In genomic region chr4:6750302-6751221, GRCh38 we compare ENCODE assay signal across 15 cellular contexts. TPM values are rescaled to one million over a fixed set of nuclear protein-coding genes. Genes with fewer than 3 reads are reported as not detected.
DNase-seq lines count a peak whose midpoint lies in the region; ATAC-seq and TF ChIP-seq lines count a peak whose summit lies in the region.
"Had no signal": no experiment of that assay in that cellular context is flagged by ENCODE, and none has a peak within 500 bp of the region (broad histone marks: within the 10 kb centered on the region; RNA-seq: fewer than 3 reads in every experiment).

No MANE protein-coding gene starts in this region.

- TF ChIP-seq POLR2A in spleen (IDR thresholded peaks at IDR 0.05), result no peak

- H3K4me1 ChIP-seq in Panc1 (ENCODE audit: control insufficient read depth, insufficient read depth, low read length) (peaks cover 32% of the 10 kb centered on the region), spleen (peaks cover 6 to 67% (median 29%) of the 10 kb centered on the region in 6 donors)

- intact Hi-C loops in Panc1 (cut with micrococcal nuclease; ENCODE audit: unreplicated experiment) (no loop called here), spleen (cut with DNase I; ENCODE audit: low total_unique reads) (no loop called here), posterior vena cava (cut with DNase I) (no loop called here)

- TF ChIP-seq CTCF in Panc1 (IDR thresholded peaks at IDR 0.05) (no peak), spleen (IDR thresholded peaks at IDR 0.05 in 8 of 11, conservative IDR thresholded peaks at IDR 0.05 in 3 of 11) (no peak)

- H3K36me3 ChIP-seq in Panc1 (ENCODE audit: control insufficient read depth, insufficient read depth, low read length), result no peaks in the 10 kb centered on the region
- no peaks in the 10 kb centered on the region for H3K36me3 ChIP-seq in spleen

- in situ Hi-C loops in Panc1 (cut with HindIII; ENCODE audit: low pct_unique_long_range_greater_than_20kb, low sequenced_read_pairs), result no loop called here

- H3K27me3 ChIP-seq in Panc1 (ENCODE audit: control insufficient read depth, insufficient read depth, low read length) (no peaks in the 10 kb centered on the region), spleen (replicated peaks in 1 of 7) (no peaks in the 10 kb centered on the region)

- POLR2A ChIA-PET in Panc1 (lab: Charles Lee), result interaction anchor here (0.6 kb wide), 2 partner anchors 17 to 50 kb away, joined by 5 to 9 read pairs; no protein-coding TSS in a partner anchor

- H3K27ac ChIP-seq in Panc1 (ENCODE audit: low read length) (peak overlapping the region; percentile 69; the same call in 1 of the 2 replicates), epithelial cell of prostate (peak overlapping the region; percentile 45), spleen (peak overlapping the region in 6 of 8 donors; percentile 1 to 76 (median 66))
- H3K27ac ChIP-seq: HL-60 had no signal

- CTCF ChIA-PET in Panc1 (lab: Charles Lee), result no interaction called here

- WGBS in spleen, 5 donors, result 72 to 87% (median 84%) methylated on average over 16 to 23 of the region's 23 CpGs

- BruUV-seq in Panc1 (replicated peaks; lab: Mats Ljungman, UMichigan), result no TSS peak

- DNase-seq in DMS53 (lab: John Stamatoyannopoulos, UW), result peak; percentile 92
- DNase-seq in Panc1 (ENCODE audit: low read depth, low spot score), result no peak
- DNase-seq in epithelial cell of prostate (ENCODE audit: low read depth, low spot score), result no peak
- no peak for DNase-seq in spleen
- no peak for DNase-seq in 8988T
- no peak for DNase-seq in posterior vena cava (ENCODE audit: low spot score)
- DNase-seq: Calu3; HCEC 1CT; NCI-H774; retina; Right ventricle myocardium superior; stimulated activated CD4-positive, alpha-beta T cell treated with anti-CD3 and anti-CD28 coated beads, Interleukin-4, amount 100 ng/mL, for 1 hour had no signal

- H3K9me3 ChIP-seq in Panc1 (ENCODE audit: control insufficient read depth, insufficient read depth, low read depth, low read length) (no peaks in the 10 kb centered on the region), spleen (no peaks in the 10 kb centered on the region)

- peak overlapping the region in 1 of 2 experiments; percentile 35; a peak in 2 of 4 replicates for H3K4me3 ChIP-seq in Panc1 (ENCODE audit: low read depth in 2 of 2, low read length in 2 of 2)
- no peak overlapping the region for H3K4me3 ChIP-seq in spleen
- H3K4me3 ChIP-seq: coronary artery had no signal

- ATAC-seq in Panc1, result peak; percentile 10; the same call in 1 of the 2 replicates
- no peak for ATAC-seq in GM18868 (IDR thresholded peaks at IDR 0.05; ENCODE audit: unreplicated experiment)

RNA-seq across cellular contexts. Expression of gene KIAA0232, which starts 32.0 kb away (rescaled TPM):
- total RNA-seq in Panc1 (2021; ENCODE audit: unreplicated experiment) (20.2 TPM), spleen (10 to 100 TPM; 28.0 to 50.6 (median 46.7) TPM), posterior vena cava (10 to 100 TPM; 29.1 to 32.9 TPM)
- polyA plus RNA-seq in Panc1 (2012; ENCODE audit: insufficient read length), result 6.8 TPM
- polyA plus RNA-seq in spleen, result 1 to 10 TPM; 3.2 to 5.9 (median 3.3) TPM

RNA-seq across cellular contexts. Expression of gene BLOC1S4, which starts 34.6 kb away (rescaled TPM):
- total RNA-seq in Panc1 (2021; ENCODE audit: unreplicated experiment), result 10.7 TPM
- polyA plus RNA-seq in Panc1 (2012; ENCODE audit: insufficient read length), result 15.2 TPM
- 10 to 100 TPM; 13.4 to 24.2 (median 16.7) TPM for total RNA-seq in spleen
- polyA plus RNA-seq in spleen, result 10 to 100 TPM; 19.6 to 22.8 (median 20.3) TPM
- 1 to 10 TPM; 8.3 to 9.7 TPM for total RNA-seq in posterior vena cava

RNA-seq across cellular contexts. Expression of gene MRFAP1L1, which starts 40.9 kb away (rescaled TPM):
- total RNA-seq in Panc1 (2021; ENCODE audit: unreplicated experiment) (29.5 TPM), spleen (10 to 100 TPM; 45.6 to 96.9 (median 57.1) TPM), posterior vena cava (10 to 100 TPM; 35.9 to 43.8 TPM)
- polyA plus RNA-seq in Panc1 (2012; ENCODE audit: insufficient read length), result 25.8 TPM
- 10 to 100 TPM; 50.6 to 74.2 (median 67.7) TPM for polyA plus RNA-seq in spleen

RNA-seq across cellular contexts. Expression of gene S100P, which starts 56.9 kb away (rescaled TPM):
- total RNA-seq in Panc1 (2021; ENCODE audit: unreplicated experiment) (2.3 TPM), spleen (100 to 1,000 TPM in 2 of 7 donors, 10 to 100 TPM in 5; 17.1 to 162 (median 34.9) TPM), posterior vena cava (1 to 10 TPM; 3.5 to 7.8 TPM)
- 0.88 TPM for polyA plus RNA-seq in Panc1 (2012; ENCODE audit: insufficient read length)
- 10 to 100 TPM in 1 of 3 donors, 1 to 10 TPM in 2; 3.5 to 15.3 (median 8.8) TPM for polyA plus RNA-seq in spleen
- total RNA-seq: Right ventricle myocardium superior had no signal
